In genomic region chr2:168550670-168551069, GRCh38 we compare ENCODE assay signal across 11 cellular contexts.
A peak's percentile ranks its signal among the peaks of the same experiment; 100 is the strongest.
DNase-seq lines count a peak whose midpoint lies in the region; ATAC-seq and TF ChIP-seq lines count a peak whose summit lies in the region.
"Had no signal": no experiment of that assay in that cellular context is flagged by ENCODE, and none has a peak within 500 bp of the region (broad histone marks: within the 10 kb centered on the region; RNA-seq: fewer than 3 reads in every experiment).

No MANE protein-coding gene starts in this region.

- WGBS in neuronal stem cell (ENCODE audit: extremely low coverage in 2 of 2, insufficient read length in 2 of 2, insufficient replicate concordance in 1 of 2), 2 donors: no CpG with 5 or more reads among the region's 5 CpGs

- H2BK12ac ChIP-seq in neuronal stem cell (ENCODE audit: low read length): no peak overlapping the region

- H2BK120ac ChIP-seq in neuronal stem cell (ENCODE audit: low read depth, low read length): no peak overlapping the region

- H2BK5ac ChIP-seq in neuronal stem cell (ENCODE audit: low read length): peak overlapping the region; percentile 20

- TF ChIP-seq CTCF in HL-60 (IDR thresholded peaks at IDR 0.05; ENCODE audit: insufficient read depth, low read length): no peak
- TF ChIP-seq CTCF in NB4 (IDR thresholded peaks at IDR 0.05; ENCODE audit: low read depth, low read length): no peak

- no peaks in the 10 kb centered on the region for H3K79me1 ChIP-seq in neuronal stem cell (ENCODE audit: low read depth, low read length)

- no peak for TF ChIP-seq POLR2A in NB4 (IDR thresholded peaks at IDR 0.05; ENCODE audit: extremely low read depth, insufficient read length)

- H3K4ac ChIP-seq in neuronal stem cell (ENCODE audit: low read length): no peak overlapping the region

- H3K4me2 ChIP-seq in neuronal stem cell (ENCODE audit: insufficient read depth, low read length, poor library complexity, severe bottlenecking): no peak overlapping the region

- H3K36me3 ChIP-seq in neuronal stem cell (replicated peaks in 1 of 2; ENCODE audit: control insufficient read depth in 2 of 2, insufficient read depth in 2 of 2, low read length in 2 of 2): peaks cover 0 to 16% of the 10 kb centered on the region in 2 donors

- H3K27ac Mint-ChIP-seq in activated CD4-positive, alpha-beta T cell treated with anti-CD3 and anti-CD28 coated beads, Interleukin-2, amount 10 ng/mL, durations not matched to agents 24 days and 14 days: no peak overlapping the region
- H3K27ac Mint-ChIP-seq: memory B cell had no signal

- intact Hi-C loops in head of caudate nucleus (cut with DNase I): no loop called here
- intact Hi-C loops in activated CD4-positive, alpha-beta T cell treated with anti-CD3 and anti-CD28 coated beads, Interleukin-2, amount 10 ng/mL, durations not matched to agents 24 days and 14 days (cut with micrococcal nuclease): no loop called here

- H3K4me1 Mint-ChIP-seq in activated CD4-positive, alpha-beta T cell treated with anti-CD3 and anti-CD28 coated beads, Interleukin-2, amount 10 ng/mL, durations not matched to agents 24 days and 14 days: peaks cover 4% of the 10 kb centered on the region

- H3K27me3 Mint-ChIP-seq in activated CD4-positive, alpha-beta T cell treated with anti-CD3 and anti-CD28 coated beads, Interleukin-2, amount 10 ng/mL, durations not matched to agents 24 days and 14 days: no peaks in the 10 kb centered on the region
- H3K27me3 Mint-ChIP-seq: CD8-positive, alpha-beta memory T cell; memory B cell had no signal

- peaks cover 2 to 3% of the 10 kb centered on the region in 2 donors for H3K9me3 ChIP-seq in neuronal stem cell (replicated peaks in 1 of 2; ENCODE audit: control insufficient read depth in 2 of 2, insufficient read depth in 1 of 2, low read depth in 1 of 2, low read length in 2 of 2)

- ATAC-seq in GM18867 (IDR thresholded peaks at IDR 0.05; ENCODE audit: unreplicated experiment): no peak
- no peak for ATAC-seq in GM18873 (IDR thresholded peaks at IDR 0.05; ENCODE audit: low FRiP score, unreplicated experiment)

- H3K4me3 ChIP-seq in HL-60 (replicated peaks; ENCODE audit: insufficient read depth, low read length) (no peak overlapping the region), NB4 (ENCODE audit: low read depth, low read length) (no peak overlapping the region), neuronal stem cell (ENCODE audit: low read length in 2 of 2) (peak overlapping the region in 1 of 2 donors; percentile 30)

- H3K14ac ChIP-seq in neuronal stem cell (ENCODE audit: low read length): no peak overlapping the region

- peaks cover 8 to 11% of the 10 kb centered on the region in 2 donors for H3K4me1 ChIP-seq in neuronal stem cell (ENCODE audit: control insufficient read depth in 2 of 2, insufficient read depth in 1 of 2, low read depth in 1 of 2, low read length in 2 of 2)

- peak overlapping the region; percentile 15 for H2BK15ac ChIP-seq in neuronal stem cell (ENCODE audit: low read length)

- no peak overlapping the region for H3K9ac ChIP-seq in neuronal stem cell (ENCODE audit: low read depth, low read length, poor library complexity)

- no peak overlapping the region for H2AFZ ChIP-seq in neuronal stem cell (ENCODE audit: low read length)

- H4K91ac ChIP-seq in neuronal stem cell (ENCODE audit: low read depth, low read length, poor library complexity): no peak overlapping the region

- no peak overlapping the region for H4K8ac ChIP-seq in neuronal stem cell (ENCODE audit: low read depth, low read length)

- peak; percentile 28 to 93 for DNase-seq in HL-60 (ENCODE audit: low read depth in 1 of 2, low spot score in 1 of 2)
- peak; percentile 19 for DNase-seq in NB4 (ENCODE audit: low read depth)
- DNase-seq in head of caudate nucleus: peak in 22 of 42 donors; percentile 8 to 53 (median 22)
- no peak for DNase-seq in neuronal stem cell (ENCODE audit: low spot score)
- DNase-seq in activated CD4-positive, alpha-beta T cell treated with anti-CD3 and anti-CD28 coated beads, Interleukin-2, amount 10 ng/mL, durations not matched to agents 24 days and 14 days: no peak
- DNase-seq: activated T-cell treated with anti-CD3 and anti-CD28 coated beads for 4 hours; CD8-positive, alpha-beta memory T cell; NCI-H187 had no signal

- H3K36me3 Mint-ChIP-seq in activated CD4-positive, alpha-beta T cell treated with anti-CD3 and anti-CD28 coated beads, Interleukin-2, amount 10 ng/mL, durations not matched to agents 24 days and 14 days (ENCODE audit: low read depth): peaks cover 20% of the 10 kb centered on the region

- H3K27me3 ChIP-seq in HL-60 (ENCODE audit: insufficient read depth, poor library complexity, severe bottlenecking) (no peaks in the 10 kb centered on the region), neuronal stem cell (ENCODE audit: control insufficient read depth in 3 of 3, insufficient read depth in 3 of 3, low read depth in 1 of 3, low read length in 3 of 3) (no peaks in the 10 kb centered on the region)

- H2AK5ac ChIP-seq in neuronal stem cell (ENCODE audit: low read depth, low read length): peak overlapping the region; percentile 25

- H3K18ac ChIP-seq in neuronal stem cell (ENCODE audit: low read length): peak overlapping the region; percentile 74

- H3K9me3 Mint-ChIP-seq in activated CD4-positive, alpha-beta T cell treated with anti-CD3 and anti-CD28 coated beads, Interleukin-2, amount 10 ng/mL, durations not matched to agents 24 days and 14 days: peaks cover under 1% of the 10 kb centered on the region
- H3K9me3 Mint-ChIP-seq: CD8-positive, alpha-beta memory T cell; memory B cell had no signal

- no peak overlapping the region for H3K23ac ChIP-seq in neuronal stem cell (ENCODE audit: low read depth, low read length, poor library complexity)

- no peak overlapping the region for H3K4me3 Mint-ChIP-seq in activated CD4-positive, alpha-beta T cell treated with anti-CD3 and anti-CD28 coated beads, Interleukin-2, amount 10 ng/mL, durations not matched to agents 24 days and 14 days
- H3K4me3 Mint-ChIP-seq: CD8-positive, alpha-beta memory T cell; memory B cell had no signal

- H3K27ac ChIP-seq in HL-60 (replicated peaks) (peak overlapping the region; percentile 48), neuronal stem cell (replicated peaks; ENCODE audit: low read length) (no peak overlapping the region)

Comparison
In these comparisons a context has a peak if more than half of its experiments do, and no peak if none do; other contexts are left out.
1. DNase-seq: peak in HL-60 (2 of 2), NB4 (single experiment) and head of caudate nucleus (22 of 42); none in neuronal stem cell (single experiment) and activated CD4-positive, alpha-beta T cell treated with anti-CD3 and anti-CD28 coated beads, Interleukin-2, amount 10 ng/mL, durations not matched to agents 24 days and 14 days (single experiment).